ENCODE assay signal across 16 cellular contexts in genomic region chr12:19800884-19801283, GRCh38.
A peak's percentile ranks its signal among the peaks of the same experiment; 100 is the strongest.
DNase-seq lines count a peak whose midpoint lies in the region; ATAC-seq and TF ChIP-seq lines count a peak whose summit lies in the region.
"Had no signal": no experiment of that assay in that cellular context is flagged by ENCODE, and none has a peak within 500 bp of the region (broad histone marks: within the 10 kb centered on the region; RNA-seq: fewer than 3 reads in every experiment).

No MANE protein-coding gene starts in this region.

- H3K27me3 Mint-ChIP-seq in activated CD4-positive, alpha-beta T cell treated with anti-CD3 and anti-CD28 coated beads, Interleukin-2, amount 10 ng/mL, durations not matched to agents 24 days and 14 days: no peaks in the 10 kb centered on the region
- H3K27me3 Mint-ChIP-seq: brain had no signal

- peaks cover 2% of the 10 kb centered on the region for H3K4me1 Mint-ChIP-seq in activated CD4-positive, alpha-beta T cell treated with anti-CD3 and anti-CD28 coated beads, Interleukin-2, amount 10 ng/mL, durations not matched to agents 24 days and 14 days
- H3K4me1 Mint-ChIP-seq in stimulated activated effector memory CD8-positive, alpha-beta T cell treated with anti-CD3 and anti-CD28 coated beads, Interleukin-12 subunit alpha, Interleukin-12 subunit beta, amount 100 ng/mL, for 72 hours: peaks cover 7% of the 10 kb centered on the region
- H3K4me1 Mint-ChIP-seq: brain, endodermal cell had no signal

- H3K36me3 ChIP-seq in SK-N-MC (ENCODE audit: insufficient read depth, low read length) (no peaks in the 10 kb centered on the region), esophagus muscularis mucosa (no peaks in the 10 kb centered on the region)

- no peak for TF ChIP-seq POLR2A in esophagus muscularis mucosa (IDR thresholded peaks at IDR 0.05; ENCODE audit: low read depth)

- peaks cover 0 to 17% (median 10%) of the 10 kb centered on the region in 4 donors for H3K4me1 ChIP-seq in esophagus muscularis mucosa

- 30% methylated on average over 4 of the region's 4 CpGs for WGBS in esophagus muscularis mucosa

- intact Hi-C loops in activated CD4-positive, alpha-beta T cell treated with anti-CD3 and anti-CD28 coated beads, Interleukin-2, amount 10 ng/mL, durations not matched to agents 24 days and 14 days (cut with micrococcal nuclease): loop anchor here (1.0 to 5.0 kb wide), 4 partner anchors 29 to 124 kb away; no protein-coding TSS in a partner anchor
- intact Hi-C loops in esophagus muscularis mucosa (cut with DNase I): no loop called here

- H3K9me3 ChIP-seq in SK-N-MC (ENCODE audit: low read depth, low read length) (no peaks in the 10 kb centered on the region), esophagus muscularis mucosa (no peaks in the 10 kb centered on the region)

- no peak for DNase-seq in activated CD4-positive, alpha-beta T cell treated with anti-CD3 and anti-CD28 coated beads, Interleukin-2, amount 10 ng/mL, durations not matched to agents 24 days and 14 days
- no peak for DNase-seq in activated CD4-positive, alpha-beta T cell treated with anti-CD3 and anti-CD28 coated beads, Interleukin-2, amount 50 U/mL, for 48 hours
- DNase-seq in SK-N-MC (ENCODE audit: low read depth, low spot score): no peak
- DNase-seq in esophagus muscularis mucosa (ENCODE audit: extremely low spot score): no peak
- no peak for DNase-seq in stimulated activated effector memory CD8-positive, alpha-beta T cell treated with anti-CD3 and anti-CD28 coated beads, Interleukin-12 subunit alpha, Interleukin-12 subunit beta, amount 100 ng/mL, for 72 hours (ENCODE audit: low spot score in 2 of 2)
- DNase-seq in caudate nucleus (lab: John Stamatoyannopoulos, UW): no peak
- DNase-seq in epidermal melanocyte (ENCODE audit: insufficient read length, low spot score): no peak
- DNase-seq: CD4-positive, alpha-beta memory T cell; endodermal cell; GF-D8; HCEC 1CT; MM.1S; NCI-H2171 treated with DMSO at 0.1 percent for 48 hours had no signal

- H3K9ac ChIP-seq in SK-N-MC (ENCODE audit: insufficient read length): no peak overlapping the region

- H3K36me3 Mint-ChIP-seq in activated CD4-positive, alpha-beta T cell treated with anti-CD3 and anti-CD28 coated beads, Interleukin-2, amount 10 ng/mL, durations not matched to agents 24 days and 14 days (ENCODE audit: low read depth): no peaks in the 10 kb centered on the region
- H3K36me3 Mint-ChIP-seq in stimulated activated effector memory CD8-positive, alpha-beta T cell treated with anti-CD3 and anti-CD28 coated beads, Interleukin-12 subunit alpha, Interleukin-12 subunit beta, amount 100 ng/mL, for 72 hours: no peaks in the 10 kb centered on the region
- H3K36me3 Mint-ChIP-seq: brain; CD4-positive, alpha-beta memory T cell; natural killer cell treated with Interleukin-12 subunit alpha and Interleukin-12 subunit beta and Interleukin-15 and Interleukin-18, amount 100 ng/mL, for 72 hours had no signal

- H3K4me3 Mint-ChIP-seq in activated CD4-positive, alpha-beta T cell treated with anti-CD3 and anti-CD28 coated beads, Interleukin-2, amount 10 ng/mL, durations not matched to agents 24 days and 14 days: no peak overlapping the region
- no peak overlapping the region for H3K4me3 Mint-ChIP-seq in stimulated activated effector memory CD8-positive, alpha-beta T cell treated with anti-CD3 and anti-CD28 coated beads, Interleukin-12 subunit alpha, Interleukin-12 subunit beta, amount 100 ng/mL, for 72 hours
- H3K4me3 Mint-ChIP-seq: brain; endodermal cell; natural killer cell treated with Interleukin-12 subunit alpha and Interleukin-12 subunit beta and Interleukin-15 and Interleukin-18, amount 100 ng/mL, for 72 hours had no signal

- H3K27ac ChIP-seq in SK-N-MC (no peak overlapping the region), esophagus muscularis mucosa (replicated peaks in 1 of 4) (peak overlapping the region; percentile 28 to 32 (median 28)), caudate nucleus (ENCODE audit: low read depth, low read length) (no peak overlapping the region)

- no peaks in the 10 kb centered on the region for H3K27me3 ChIP-seq in esophagus muscularis mucosa

- TF ChIP-seq EP300 in esophagus muscularis mucosa (IDR thresholded peaks at IDR 0.05): no peak

- peak overlapping the region; percentile 22; the same call in 1 of the 2 replicates for H3K4me3 ChIP-seq in SK-N-MC
- no peak overlapping the region for H3K4me3 ChIP-seq in esophagus muscularis mucosa

- H3K27ac Mint-ChIP-seq in activated CD4-positive, alpha-beta T cell treated with anti-CD3 and anti-CD28 coated beads, Interleukin-2, amount 10 ng/mL, durations not matched to agents 24 days and 14 days: peak overlapping the region; percentile 68
- H3K27ac Mint-ChIP-seq in stimulated activated effector memory CD8-positive, alpha-beta T cell treated with anti-CD3 and anti-CD28 coated beads, Interleukin-12 subunit alpha, Interleukin-12 subunit beta, amount 100 ng/mL, for 72 hours: peak overlapping the region; percentile 56
- H3K27ac Mint-ChIP-seq: brain; endodermal cell; natural killer cell treated with Interleukin-12 subunit alpha and Interleukin-12 subunit beta and Interleukin-15 and Interleukin-18, amount 100 ng/mL, for 72 hours had no signal

- H3K9me3 Mint-ChIP-seq in activated CD4-positive, alpha-beta T cell treated with anti-CD3 and anti-CD28 coated beads, Interleukin-2, amount 10 ng/mL, durations not matched to agents 24 days and 14 days: no peaks in the 10 kb centered on the region
- H3K9me3 Mint-ChIP-seq in stimulated activated effector memory CD8-positive, alpha-beta T cell treated with anti-CD3 and anti-CD28 coated beads, Interleukin-12 subunit alpha, Interleukin-12 subunit beta, amount 100 ng/mL, for 72 hours: no peaks in the 10 kb centered on the region
- H3K9me3 Mint-ChIP-seq: natural killer cell treated with Interleukin-12 subunit alpha and Interleukin-12 subunit beta and Interleukin-15 and Interleukin-18, amount 100 ng/mL, for 72 hours had no signal

- ATAC-seq in stimulated activated effector memory CD8-positive, alpha-beta T cell treated with anti-CD3 and anti-CD28 coated beads, Interleukin-12 subunit alpha, Interleukin-12 subunit beta, amount 100 ng/mL, for 72 hours: peak; percentile 96
- ATAC-seq in GM19023 (IDR thresholded peaks at IDR 0.05; ENCODE audit: unreplicated experiment): no peak

- no peak for TF ChIP-seq CTCF in esophagus muscularis mucosa (IDR thresholded peaks at IDR 0.05)

Comparison
In these comparisons a context has a peak if more than half of its experiments do, and no peak if none do; other contexts are left out.
1. H3K27ac ChIP-seq: peak in esophagus muscularis mucosa (4 of 4); none in SK-N-MC (single experiment) and caudate nucleus (single experiment).